ENCODE assay signal across 13 cellular contexts in the genomic region with DNA sequence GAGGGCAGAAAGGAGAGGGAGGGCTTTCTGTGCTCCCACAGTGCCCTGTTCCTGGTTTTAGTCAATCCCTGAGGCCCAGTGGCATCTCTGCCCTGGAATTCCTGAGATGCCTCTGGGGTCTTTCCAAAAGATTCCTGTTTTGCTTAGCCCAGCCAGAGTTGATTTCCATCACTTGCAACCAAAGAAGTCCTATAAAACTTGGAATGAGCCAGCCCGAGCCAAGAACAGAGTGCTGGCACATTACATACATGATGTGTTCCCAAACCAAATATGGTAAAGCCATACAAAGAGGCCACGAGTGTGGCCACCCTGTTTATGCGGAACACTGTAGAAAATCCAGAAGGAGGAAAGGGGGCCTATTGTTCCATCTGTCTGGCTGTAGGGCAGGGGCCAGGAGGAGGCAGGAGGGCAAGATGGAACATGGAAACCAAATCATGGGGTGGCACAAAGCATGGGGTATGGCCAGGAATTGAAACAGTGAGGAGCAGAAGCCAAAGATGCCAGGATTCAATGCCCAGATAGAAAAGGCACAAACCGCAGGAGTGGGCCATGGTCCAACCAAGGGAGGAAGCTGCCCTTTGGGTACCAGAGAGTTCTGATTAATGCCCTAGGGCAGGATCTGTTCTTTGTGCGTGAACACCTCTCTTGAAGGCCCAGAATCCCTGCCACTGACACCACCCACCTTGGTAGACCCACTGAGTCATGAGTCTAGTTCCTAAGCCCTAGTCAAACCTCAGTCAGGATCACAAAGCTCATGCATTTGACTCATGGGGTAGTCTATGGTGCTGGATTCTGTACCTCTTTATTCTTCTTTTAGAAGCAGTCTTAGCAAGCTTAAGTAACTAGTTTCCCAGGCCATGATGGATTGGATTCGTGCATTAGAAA.
A peak's percentile ranks its signal among the peaks of the same experiment; 100 is the strongest.
DNase-seq lines count a peak whose midpoint lies in the region; ATAC-seq and TF ChIP-seq lines count a peak whose summit lies in the region.
"Had no signal": no experiment of that assay in that cellular context is flagged by ENCODE, and none has a peak within 500 bp of the region (broad histone marks: within the 10 kb centered on the region; RNA-seq: fewer than 3 reads in every experiment).

No MANE protein-coding gene starts in this region.

- TF ChIP-seq CTCF in 22Rv1 (IDR thresholded peaks at IDR 0.05) (no peak), endodermal cell (conservative IDR thresholded peaks at IDR 0.05) (no peak)

- H3K27ac ChIP-seq in 22Rv1 (peak overlapping the region; percentile 31; the same call in 1 of the 2 replicates), endodermal cell (ENCODE audit: low read depth, low read length) (no peak overlapping the region)

- peak overlapping the region; percentile 20 for H3K27ac Mint-ChIP-seq in endodermal cell
- H3K27ac Mint-ChIP-seq: activated naive CD8-positive, alpha-beta T cell treated with anti-CD3 and anti-CD28 coated beads, Interleukin-2, amount 10 ng/mL, durations not matched to agents 7 days and 5 days had no signal

- H3K4me3 Mint-ChIP-seq in endodermal cell = no peak overlapping the region
- H3K4me3 Mint-ChIP-seq: activated naive CD8-positive, alpha-beta T cell treated with anti-CD3 and anti-CD28 coated beads, Interleukin-2, amount 10 ng/mL, durations not matched to agents 7 days and 5 days; nephron progenitor cell had no signal

- no peaks in the 10 kb centered on the region for H3K36me3 Mint-ChIP-seq in endodermal cell (ENCODE audit: low read depth)
- H3K36me3 Mint-ChIP-seq: activated naive CD8-positive, alpha-beta T cell treated with anti-CD3 and anti-CD28 coated beads, Interleukin-2, amount 10 ng/mL, durations not matched to agents 7 days and 5 days had no signal

- H3K9me3 Mint-ChIP-seq in endodermal cell = peaks cover 30% of the 10 kb centered on the region

- H3K4me1 ChIP-seq in endodermal cell (ENCODE audit: control insufficient read depth, insufficient read depth, low read length) = no peaks in the 10 kb centered on the region

- ATAC-seq in GM21717 (IDR thresholded peaks at IDR 0.05; ENCODE audit: unreplicated experiment) (no peak), HG03139 (IDR thresholded peaks at IDR 0.05; ENCODE audit: unreplicated experiment) (no peak)

- 84 to 89% methylated on average over 5 to 6 of the region's 6 CpGs for WGBS in endodermal cell (ENCODE audit: insufficient coverage in 1 of 2, insufficient read length in 1 of 2), 2 experiments

- no peaks in the 10 kb centered on the region for H3K27me3 ChIP-seq in endodermal cell (ENCODE audit: control insufficient read depth, insufficient read depth, low read length, poor library complexity, severe bottlenecking)

- no peak overlapping the region for H3K4me3 ChIP-seq in endodermal cell (ENCODE audit: low read length)
- H3K4me3 ChIP-seq: smooth muscle cell had no signal

- peaks cover 2% of the 10 kb centered on the region for H3K27me3 Mint-ChIP-seq in endodermal cell (ENCODE audit: insufficient read depth)

- H3K9me3 ChIP-seq in endodermal cell (ENCODE audit: control insufficient read depth, low read length) = no peaks in the 10 kb centered on the region
- H3K9me3 ChIP-seq: SK-N-SH had no signal

- H3K9ac ChIP-seq in endodermal cell (ENCODE audit: extremely low read depth, low read length, poor library complexity, severe bottlenecking) = no peak overlapping the region
- H3K9ac ChIP-seq: SK-N-SH had no signal

- no peaks in the 10 kb centered on the region for H3K36me3 ChIP-seq in endodermal cell (ENCODE audit: control insufficient read depth, insufficient read depth, low read length)

- peak; percentile 28 for DNase-seq in NCI-H446 treated with DMSO at 0.1 percent for 48 hours (lab: John Stamatoyannopoulos, UW)
- DNase-seq in endodermal cell = no peak
- DNase-seq in myocyte (ENCODE audit: low read depth) = peak; percentile 55
- DNase-seq in pons (ENCODE audit: low spot score) = no peak
- no peak for DNase-seq in HPDE6-E6E7 (ENCODE audit: extremely low spot score)
- DNase-seq: activated naive CD8-positive, alpha-beta T cell treated with anti-CD3 and anti-CD28 coated beads, Interleukin-2, amount 10 ng/mL, durations not matched to agents 7 days and 5 days; dermis blood vessel endothelial cell; nephron progenitor cell; SK-N-SH had no signal

- H3K4me1 Mint-ChIP-seq in endodermal cell = peaks cover 8% of the 10 kb centered on the region

Comparison
In these comparisons a context has a peak if more than half of its experiments do, and no peak if none do; other contexts are left out.
1. DNase-seq: peak in NCI-H446 treated with DMSO at 0.1 percent for 48 hours (single experiment) and myocyte (single experiment); none in endodermal cell (single experiment), pons (single experiment) and HPDE6-E6E7 (single experiment).